8 cellular contexts compared by ENCODE assay signal in genomic region chr6:116615937-116616756, GRCh38. TPM values are rescaled to one million over a fixed set of nuclear protein-coding genes. Genes with fewer than 3 reads are reported as not detected.
A peak's percentile ranks its signal among the peaks of the same experiment; 100 is the strongest.
DNase-seq lines count a peak whose midpoint lies in the region; ATAC-seq and TF ChIP-seq lines count a peak whose summit lies in the region.

Gene RSPH4A, plus strand, starts transcription at chr6:116616479. Its CDS starts 145 bp downstream, at chr6:116616624.

- H3K36me3 ChIP-seq in Peyer's patch, result no peaks in the 10 kb centered on the region

- peak; percentile 99 for ATAC-seq in GM21786 (IDR thresholded peaks at IDR 0.05; ENCODE audit: unreplicated experiment)
- peak; percentile 90 to 92 for ATAC-seq in naive thymus-derived CD8-positive, alpha-beta T cell

- TF ChIP-seq CTCF in Peyer's patch (IDR thresholded peaks at IDR 0.05) (no peak), fibroblast of pulmonary artery (IDR thresholded peaks at IDR 0.05; ENCODE audit: low read length, missing control alignments) (peak; percentile 7)

- no peak within 1 kb of the TSS for H3K27ac ChIP-seq in Peyer's patch

- no peak for TF ChIP-seq POLR2A in Peyer's patch (IDR thresholded peaks at IDR 0.05)

- H3K9me3 ChIP-seq in Peyer's patch, result no peaks in the 10 kb centered on the region

- no peaks in the 10 kb centered on the region for H3K36me3 Mint-ChIP-seq in naive thymus-derived CD8-positive, alpha-beta T cell

- peak; percentile 90 for DNase-seq in DMS153 (lab: John Stamatoyannopoulos, UW)
- DNase-seq in KG1 (lab: John Stamatoyannopoulos, UW), result peak; percentile 33
- DNase-seq in Peyer's patch, result peak; percentile 73 to 90 (median 74)
- peak; percentile 24 to 38 for DNase-seq in activated T-helper 1 cell treated with anti-CD3 and anti-CD28 coated beads, Interleukin-2, amount 50 U/mL, for 16 hours (ENCODE audit: low read depth in 1 of 2, low spot score in 1 of 2)
- peak; percentile 95 for DNase-seq in fibroblast of pulmonary artery (ENCODE audit: low read depth)
- DNase-seq in naive thymus-derived CD8-positive, alpha-beta T cell, result peak; percentile 23 to 78 (median 57)
- DNase-seq in stimulated activated naive CD4-positive, alpha-beta T cell (lab: John Stamatoyannopoulos, UW), result peak; percentile 30 to 71 (median 50)

- peaks cover 9 to 19% (median 16%) of the 10 kb centered on the region in 4 donors for H3K4me1 Mint-ChIP-seq in naive thymus-derived CD8-positive, alpha-beta T cell

- H3K9me3 Mint-ChIP-seq in naive thymus-derived CD8-positive, alpha-beta T cell, result no peaks in the 10 kb centered on the region

- POLR2A ChIA-PET in naive thymus-derived CD8-positive, alpha-beta T cell (lab: Charles Lee), result interaction anchor here (0.8 to 1.0 kb wide), 2 partner anchors 45 to 65 kb away, joined by 3 read pairs; partner anchors contain the start of genes KPNA5 and RWDD1

- peaks cover 0 to 6% (median 0%) of the 10 kb centered on the region in 4 donors for H3K4me1 ChIP-seq in Peyer's patch

- H3K4me3 Mint-ChIP-seq in naive thymus-derived CD8-positive, alpha-beta T cell, result peak within 1 kb of the TSS; percentile 75 to 92 (median 88)

- peaks cover 0 to 15% (median 6%) of the 10 kb centered on the region in 5 donors for H3K27me3 Mint-ChIP-seq in naive thymus-derived CD8-positive, alpha-beta T cell

- H3K4me3 ChIP-seq in Peyer's patch (peak within 1 kb of the TSS; percentile 32 to 50 (median 43)), fibroblast of pulmonary artery (replicated peaks; ENCODE audit: low read depth, low read length) (peak within 1 kb of the TSS; percentile 66)

- H3K27ac Mint-ChIP-seq in naive thymus-derived CD8-positive, alpha-beta T cell, result peak within 1 kb of the TSS in 9 of 10 donors; percentile 4 to 88 (median 70)

- no peaks in the 10 kb centered on the region for H3K27me3 ChIP-seq in Peyer's patch

RNA-seq across cellular contexts. Expression of gene RSPH4A, which starts in this region (rescaled TPM):
- total RNA-seq in Peyer's patch, result 1 to 10 TPM in 2 of 4 donors, under 1 TPM in 2; 0.35 to 5.0 (median 1.2) TPM
- 1 to 10 TPM; 1.1 to 1.3 TPM for total RNA-seq in naive thymus-derived CD8-positive, alpha-beta T cell
- under 1 TPM in 1 of 3 donors, not detected in 2; 0.13 TPM for polyA plus RNA-seq in naive thymus-derived CD8-positive, alpha-beta T cell

Comparison
In these comparisons a context has a peak if more than half of its experiments do, and no peak if none do; other contexts are left out.
1. DNase-seq: peak in every context shown above with its lines; median percentile 95 in fibroblast of pulmonary artery; 90 in DMS153; 74 in Peyer's patch; 57 in naive thymus-derived CD8-positive, alpha-beta T cell; 50 in stimulated activated naive CD4-positive, alpha-beta T cell; 33 in KG1; 31 in activated T-helper 1 cell treated with anti-CD3 and anti-CD28 coated beads, Interleukin-2, amount 50 U/mL, for 16 hours.